Comparison of ENCODE assay signal across 8 cellular contexts in the genomic region with DNA sequence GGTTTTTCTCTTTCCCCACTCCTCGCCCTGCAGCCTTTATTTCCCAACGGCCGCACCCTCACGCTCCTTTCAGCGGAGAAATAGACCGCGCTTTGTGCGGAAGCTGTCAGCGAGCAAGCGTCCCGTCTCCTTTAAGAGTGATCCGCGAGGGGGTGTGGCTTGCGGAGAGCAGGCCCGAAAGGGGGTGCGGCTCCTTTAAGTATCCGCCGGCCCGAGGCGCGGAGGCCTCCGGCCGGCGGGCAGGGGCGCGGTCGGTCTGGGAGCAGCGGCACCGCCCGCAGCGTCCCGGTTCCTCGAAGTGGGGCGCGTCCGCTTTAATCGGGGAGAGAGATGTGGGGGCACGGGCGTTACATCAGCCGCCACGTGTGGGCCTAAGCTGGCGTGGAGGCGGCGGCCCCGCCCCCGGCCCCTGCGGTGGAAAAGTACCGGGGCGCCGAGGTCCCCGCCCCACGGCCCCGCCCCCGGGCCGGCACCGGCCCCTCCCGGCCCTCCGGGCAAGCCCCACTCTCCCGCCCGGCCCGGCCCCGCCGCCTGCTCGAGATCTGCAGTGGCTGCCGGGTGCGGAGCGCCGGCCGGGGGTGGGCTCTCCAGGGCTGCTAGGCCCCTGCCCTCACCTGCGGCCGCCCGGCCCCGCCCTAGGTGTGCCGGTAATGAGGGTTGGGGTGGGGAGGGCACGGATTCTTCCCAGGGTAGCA. TPM values are rescaled to one million over a fixed set of nuclear protein-coding genes. Genes with fewer than 3 reads are reported as not detected.
DNase-seq lines count a peak whose midpoint lies in the region; TF ChIP-seq lines count a peak whose summit lies in the region.

No MANE protein-coding gene starts in this region.

- H3K27ac Mint-ChIP-seq in activated naive CD4-positive, alpha-beta T cell treated with anti-CD3 and anti-CD28 coated beads for 36 hours = peak overlapping the region; percentile 93

- peaks cover 10% of the 10 kb centered on the region for H3K4me1 ChIP-seq in HAP-1
- H3K4me1 ChIP-seq in osteoblast (ENCODE audit: insufficient read depth, low read length) = peaks cover 7% of the 10 kb centered on the region

- peak overlapping the region; percentile 94 for H3K4me2 ChIP-seq in osteoblast (ENCODE audit: insufficient read depth, low read length)

- H3K4me1 Mint-ChIP-seq in activated naive CD4-positive, alpha-beta T cell treated with anti-CD3 and anti-CD28 coated beads for 36 hours (ENCODE audit: low read depth) = peaks cover 25% of the 10 kb centered on the region

- H3K4me3 ChIP-seq in HAP-1 (peak overlapping the region; percentile 94), MG63 (peak overlapping the region; percentile 92), osteoblast (ENCODE audit: insufficient read depth, low read length) (peak overlapping the region; percentile 75)

- H4K20me1 ChIP-seq in osteoblast (ENCODE audit: insufficient read depth, low read length) = no peaks in the 10 kb centered on the region

- H3K9me3 ChIP-seq in HAP-1 (no peaks in the 10 kb centered on the region), MG63 (no peaks in the 10 kb centered on the region), osteoblast (ENCODE audit: low read depth, low read length) (no peaks in the 10 kb centered on the region)

- intact Hi-C loops in activated naive CD4-positive, alpha-beta T cell treated with anti-CD3 and anti-CD28 coated beads for 36 hours (cut with micrococcal nuclease) = loop anchor here (1.0 to 5.0 kb wide), 7 partner anchors 18 to 642 kb away; a partner anchor contains a TSS

- peak overlapping the region; percentile 92 for H3K4me3 Mint-ChIP-seq in activated naive CD4-positive, alpha-beta T cell treated with anti-CD3 and anti-CD28 coated beads for 36 hours

- DNase-seq in GM03348 (ENCODE audit: low spot score) (peak; percentile 97), HAP-1 (ENCODE audit: low spot score in 2 of 2) (peak; percentile 90 to 96), MG63 (peak; percentile 93), SK-MEL-5 (ENCODE audit: low read depth, low spot score) (peak; percentile 82), glomerular visceral epithelial cell (ENCODE audit: extremely low spot score) (peak; percentile 81), osteoblast (ENCODE audit: insufficient read length, low spot score, missing footprints) (peak; percentile 98)
- peak; percentile 93 for DNase-seq in activated naive CD4-positive, alpha-beta T cell treated with anti-CD3 and anti-CD28 coated beads for 36 hours

- TF ChIP-seq CTCF in osteoblast (IDR thresholded peaks at IDR 0.05; ENCODE audit: extremely low read depth, low read depth, low read length) = no peak

- peaks cover 10% of the 10 kb centered on the region for H3K36me3 Mint-ChIP-seq in activated naive CD4-positive, alpha-beta T cell treated with anti-CD3 and anti-CD28 coated beads for 36 hours (ENCODE audit: low read depth)

- H3K27ac ChIP-seq in osteoblast (ENCODE audit: low read depth, low read length) (peak overlapping the region; percentile 18), temporal lobe (ENCODE audit: low read depth, low read length) (peak overlapping the region; percentile 94)

- CTCF ChIA-PET in activated naive CD4-positive, alpha-beta T cell treated with anti-CD3 and anti-CD28 coated beads for 36 hours (lab: Charles Lee) = interaction anchor here (2.3 kb wide), 1 partner anchor 25 kb away, joined by 12 read pairs; no protein-coding TSS in a partner anchor

- H2AFZ ChIP-seq in osteoblast (ENCODE audit: low read length) = peak overlapping the region; percentile 95

- H3K27me3 ChIP-seq in HAP-1 (ENCODE audit: low read depth) (no peaks in the 10 kb centered on the region), MG63 (no peaks in the 10 kb centered on the region), osteoblast (ENCODE audit: insufficient read depth, low read length) (no peaks in the 10 kb centered on the region)

- no peaks in the 10 kb centered on the region for H3K27me3 Mint-ChIP-seq in activated naive CD4-positive, alpha-beta T cell treated with anti-CD3 and anti-CD28 coated beads for 36 hours (ENCODE audit: low read depth)

- H3K36me3 ChIP-seq in HAP-1 (replicated peaks) = no peaks in the 10 kb centered on the region
- no peaks in the 10 kb centered on the region for H3K36me3 ChIP-seq in MG63
- no peaks in the 10 kb centered on the region for H3K36me3 ChIP-seq in osteoblast (ENCODE audit: insufficient read depth, low read length)

- H3K79me2 ChIP-seq in osteoblast (ENCODE audit: insufficient read depth, low read length) = no peaks in the 10 kb centered on the region

- in situ Hi-C loops in HAP-1 (cut with MboI; ENCODE audit: low sequenced_read_pairs) = loop anchor here (10.0 to 25.0 kb wide), 2 partner anchors 268 to 505 kb away; no protein-coding TSS in a partner anchor
- in situ Hi-C loops in SK-MEL-5 (cut with HindIII; ENCODE audit: low pct_unique_long_range_greater_than_20kb, low sequenced_read_pairs) = no loop called here

- H3K9me3 Mint-ChIP-seq in activated naive CD4-positive, alpha-beta T cell treated with anti-CD3 and anti-CD28 coated beads for 36 hours = no peaks in the 10 kb centered on the region

RNA-seq across cellular contexts. Expression of a gene that starts 1.2 kb away (rescaled TPM):
- total RNA-seq in MG63 (2014; rRNA removed; shearing (Covaris generic); ENCODE audit: low replicate concordance) = 1.6 and 6.0 TPM in 2 replicates
- total RNA-seq in SK-MEL-5 (2014; rRNA removed; shearing (Covaris generic)) = 0.27 and 0.77 TPM in 2 replicates
- polyA plus RNA-seq in SK-MEL-5 (2015; cell fraction: cytosol; rRNA removed) = 0.86 and 1.4 TPM in 2 replicates
- polyA plus RNA-seq in SK-MEL-5 (2015; cell fraction: nucleus; rRNA removed) = 0.31 and 0.60 TPM in 2 replicates
- 10 to 100 TPM; 10.2 to 11.1 TPM for total RNA-seq in activated naive CD4-positive, alpha-beta T cell treated with anti-CD3 and anti-CD28 coated beads for 36 hours
- total RNA-seq in osteoblast = 18.5 and 19.4 TPM in 2 replicates
- total RNA-seq in temporal lobe = 4.7 TPM

RNA-seq across cellular contexts. Expression of a gene that starts 38.7 kb away (rescaled TPM):
- 1.6 and 5.9 TPM in 2 replicates for total RNA-seq in MG63 (2014; rRNA removed; shearing (Covaris generic); ENCODE audit: low replicate concordance)
- total RNA-seq in SK-MEL-5 (2014; rRNA removed; shearing (Covaris generic)) = 5.1 and 5.2 TPM in 2 replicates
- 6.3 and 6.7 TPM in 2 replicates for polyA plus RNA-seq in SK-MEL-5 (2015; cell fraction: cytosol; rRNA removed)
- polyA plus RNA-seq in SK-MEL-5 (2015; cell fraction: nucleus; rRNA removed) = 23.2 and 25.4 TPM in 2 replicates
- total RNA-seq in activated naive CD4-positive, alpha-beta T cell treated with anti-CD3 and anti-CD28 coated beads for 36 hours = 1 to 10 TPM in 1 of 2 experiments, under 1 TPM in 1; 0.91 to 1.6 TPM
- total RNA-seq in osteoblast (2.4 and 2.9 TPM in 2 replicates), temporal lobe (4.4 TPM)

RNA-seq across cellular contexts. Expression of a gene that starts 51.0 kb away (rescaled TPM):
- total RNA-seq in MG63 (2014; rRNA removed; shearing (Covaris generic); ENCODE audit: low replicate concordance) = 62.1 and 95.8 TPM in 2 replicates
- total RNA-seq in SK-MEL-5 (2014; rRNA removed; shearing (Covaris generic)) = 43.5 and 52.5 TPM in 2 replicates
- polyA plus RNA-seq in SK-MEL-5 (2015; cell fraction: cytosol; rRNA removed) = 60.6 and 73.9 TPM in 2 replicates
- polyA plus RNA-seq in SK-MEL-5 (2015; cell fraction: nucleus; rRNA removed) = 36.7 and 59.8 TPM in 2 replicates
- 10 to 100 TPM; 18.7 to 19.2 TPM for total RNA-seq in activated naive CD4-positive, alpha-beta T cell treated with anti-CD3 and anti-CD28 coated beads for 36 hours
- total RNA-seq in osteoblast = 95.5 and 99.5 TPM in 2 replicates
- 50.4 TPM for total RNA-seq in temporal lobe

RNA-seq across cellular contexts. Expression of a gene that starts 55.3 kb away (rescaled TPM):
- 124 and 126 TPM in 2 replicates for total RNA-seq in MG63 (2014; rRNA removed; shearing (Covaris generic); ENCODE audit: low replicate concordance)
- total RNA-seq in SK-MEL-5 (2014; rRNA removed; shearing (Covaris generic)) = 420 and 460 TPM in 2 replicates
- polyA plus RNA-seq in SK-MEL-5 (2015; cell fraction: cytosol; rRNA removed) = 324 and 385 TPM in 2 replicates
- polyA plus RNA-seq in SK-MEL-5 (2015; cell fraction: nucleus; rRNA removed) = 208 and 233 TPM in 2 replicates
- 10 to 100 TPM; 44.2 to 52.6 TPM for total RNA-seq in activated naive CD4-positive, alpha-beta T cell treated with anti-CD3 and anti-CD28 coated beads for 36 hours
- total RNA-seq in osteoblast (81.9 and 89.4 TPM in 2 replicates), temporal lobe (102 TPM)

Comparison
In these comparisons a context has a peak if more than half of its experiments do, and no peak if none do; other contexts are left out.
1. Peak in every context shown above with its lines: DNase-seq, H3K4me3 ChIP-seq and H3K27ac ChIP-seq.